12 cellular contexts compared by ENCODE assay signal in genomic region chr16:12903325-12904040, GRCh38. TPM values are rescaled to one million over a fixed set of nuclear protein-coding genes. Genes with fewer than 3 reads are reported as not detected.
DNase-seq lines count a peak whose midpoint lies in the region; FAIRE-seq and TF ChIP-seq lines count a peak whose summit lies in the region.
"Had no signal": no experiment of that assay in that cellular context is flagged by ENCODE, and none has a peak within 500 bp of the region (broad histone marks: within the 10 kb centered on the region; RNA-seq: fewer than 3 reads in every experiment).

No MANE protein-coding gene starts in this region.

- H2BK120ac ChIP-seq in mesendoderm (ENCODE audit: low read depth, low read length): peak overlapping the region; percentile 24

- peak overlapping the region; percentile 48 for H3K23ac ChIP-seq in mesendoderm (ENCODE audit: low read length)

- no peaks in the 10 kb centered on the region for H3K9me3 Mint-ChIP-seq in type B pancreatic cell
- H3K9me3 Mint-ChIP-seq: activated CD4-positive, alpha-beta memory T cell treated with anti-CD3 and anti-CD28 coated beads, Interleukin-2, amount 10 ng/mL, durations not matched to agents 7 days and 5 days; activated naive CD4-positive, alpha-beta T cell treated with anti-CD3 and anti-CD28 coated beads, Interleukin-2, amount 50 U/mL, for 72 hours had no signal

- peaks cover 81% of the 10 kb centered on the region for H3K27me3 Mint-ChIP-seq in type B pancreatic cell

- H3K18ac ChIP-seq in mesendoderm (ENCODE audit: low read length): peak overlapping the region; percentile 70

- no peak overlapping the region for H3K27ac Mint-ChIP-seq in type B pancreatic cell
- H3K27ac Mint-ChIP-seq: activated CD4-positive, alpha-beta memory T cell treated with anti-CD3 and anti-CD28 coated beads, Interleukin-2, amount 10 ng/mL, durations not matched to agents 7 days and 5 days; activated naive CD4-positive, alpha-beta T cell treated with anti-CD3 and anti-CD28 coated beads, Interleukin-2, amount 50 U/mL, for 72 hours had no signal

- no peak overlapping the region for H2BK15ac ChIP-seq in mesendoderm (replicated peaks; ENCODE audit: low read depth)

- FAIRE-seq in urothelium cell line (lab: Jason Lieb, UNC): no peak

- H3K4me2 ChIP-seq in mesendoderm (ENCODE audit: low read length): peak overlapping the region; percentile 89

- DNase-seq in stimulated activated CD4-positive, alpha-beta T cell treated with anti-CD3 and anti-CD28 coated beads, Interleukin-15, amount 100 ng/mL, for 24 hours: peak; percentile 3
- no peak for DNase-seq in stimulated activated CD4-positive, alpha-beta T cell treated with anti-CD3 and anti-CD28 coated beads, Interleukin-4, amount 100 ng/mL, for 24 hours
- DNase-seq in dorsolateral prefrontal cortex (peak in 1 of 10 donors; percentile 17), mesendoderm (peak; percentile 53), type B pancreatic cell (ENCODE audit: extremely low spot score, unreplicated experiment) (no peak), NCI-H1048 (lab: John Stamatoyannopoulos, UW) (no peak), urothelium cell line (ENCODE audit: low spot score) (no peak), SW 1271 (lab: John Stamatoyannopoulos, UW) (no peak)
- DNase-seq: activated CD4-positive, alpha-beta memory T cell treated with anti-CD3 and anti-CD28 coated beads, Interleukin-2, amount 10 ng/mL, durations not matched to agents 7 days and 5 days; C1 segment of cervical spinal cord; effector CD8-positive, alpha-beta T cell had no signal

- no CpG with 5 or more reads among the region's 36 CpGs for WGBS in mesendoderm (ENCODE audit: extremely low coverage, insufficient coverage, low lambda C conversion rate)

- H2BK5ac ChIP-seq in mesendoderm (ENCODE audit: low read length): peak overlapping the region; percentile 5

- H3K4me3 ChIP-seq in dorsolateral prefrontal cortex (peak overlapping the region; percentile 20 to 77 (median 59)), mesendoderm (ENCODE audit: low read length) (peak overlapping the region; percentile 81)

- H3K27ac ChIP-seq in dorsolateral prefrontal cortex (peak overlapping the region in 46 of 59 donors; percentile 9 to 88 (median 69)), mesendoderm (ENCODE audit: low read depth, low read length) (no peak overlapping the region)

- H3K79me1 ChIP-seq in mesendoderm (ENCODE audit: low read length): peaks cover 11% of the 10 kb centered on the region

- H4K8ac ChIP-seq in mesendoderm (ENCODE audit: low read depth, low read length): no peak overlapping the region

- peak overlapping the region; percentile 89 for H3K4me3 Mint-ChIP-seq in type B pancreatic cell
- H3K4me3 Mint-ChIP-seq: activated CD4-positive, alpha-beta memory T cell treated with anti-CD3 and anti-CD28 coated beads, Interleukin-2, amount 10 ng/mL, durations not matched to agents 7 days and 5 days had no signal

- peaks cover 2% of the 10 kb centered on the region for H3K4me1 ChIP-seq in mesendoderm (ENCODE audit: control insufficient read depth, low read depth, low read length)

- peaks cover 53% of the 10 kb centered on the region for H3K79me2 ChIP-seq in mesendoderm (ENCODE audit: control insufficient read depth, insufficient read depth, low read length)

- peaks cover 1% of the 10 kb centered on the region for H3K36me3 ChIP-seq in mesendoderm (ENCODE audit: control insufficient read depth, insufficient read depth, low read length)

- no peaks in the 10 kb centered on the region for H3K4me1 Mint-ChIP-seq in type B pancreatic cell (ENCODE audit: unreplicated experiment)

- peak overlapping the region; percentile 92 for H3K9ac ChIP-seq in mesendoderm (ENCODE audit: low read length)

- no peak overlapping the region for H4K5ac ChIP-seq in mesendoderm (ENCODE audit: low read length)

- no peaks in the 10 kb centered on the region for H3K36me3 Mint-ChIP-seq in type B pancreatic cell
- H3K36me3 Mint-ChIP-seq: activated naive CD4-positive, alpha-beta T cell treated with anti-CD3 and anti-CD28 coated beads, Interleukin-2, amount 50 U/mL, for 72 hours had no signal

- H3K4ac ChIP-seq in mesendoderm (ENCODE audit: low read depth, low read length): peak overlapping the region; percentile 11

- H3K56ac ChIP-seq in mesendoderm (ENCODE audit: low read length): peak overlapping the region; percentile 96

- peaks cover 0 to 69% (median 30%) of the 10 kb centered on the region in 45 donors for H3K27me3 ChIP-seq in dorsolateral prefrontal cortex
- H3K27me3 ChIP-seq in mesendoderm (ENCODE audit: insufficient read depth, low read length, poor library complexity): no peaks in the 10 kb centered on the region

- intact Hi-C loops in dorsolateral prefrontal cortex (cut with DNase I): no loop called here

- no peak for TF ChIP-seq CTCF in dorsolateral prefrontal cortex (IDR thresholded peaks at IDR 0.05 in 54 of 56, conservative IDR thresholded peaks at IDR 0.05 in 2 of 56; ENCODE audit: low read depth in 1 of 56, partially characterized antibody in 56 of 56)
- no peak for TF ChIP-seq CTCF in type B pancreatic cell (conservative IDR thresholded peaks at IDR 0.05)

- H2AK5ac ChIP-seq in mesendoderm (ENCODE audit: low read length): no peak overlapping the region

RNA-seq across cellular contexts. Expression of gene SHISA9, which starts 2.1 kb away (rescaled TPM):
- total RNA-seq in dorsolateral prefrontal cortex: 10 to 100 TPM; 11.3 to 59.4 (median 39.6) TPM
- polyA plus RNA-seq in mesendoderm (2013, experiment 1 of 2): 28.3 TPM
- polyA plus RNA-seq in mesendoderm (2013, experiment 2 of 2): 29.7 TPM
- 5.3 and 6.3 TPM in 2 replicates for total RNA-seq in type B pancreatic cell (ENCODE audit: low replicate concordance)

Comparison
In these comparisons a context has a peak if more than half of its experiments do, and no peak if none do; other contexts are left out.
1. DNase-seq: peak in stimulated activated CD4-positive, alpha-beta T cell treated with anti-CD3 and anti-CD28 coated beads, Interleukin-15, amount 100 ng/mL, for 24 hours (single experiment) and mesendoderm (single experiment); none in stimulated activated CD4-positive, alpha-beta T cell treated with anti-CD3 and anti-CD28 coated beads, Interleukin-4, amount 100 ng/mL, for 24 hours (single experiment), type B pancreatic cell (single experiment), NCI-H1048 (single experiment), urothelium cell line (single experiment) and SW 1271 (0 of 2).